8 cellular contexts compared by ENCODE assay signal in genomic region chr11:76380161-76380976, GRCh38. TPM values are rescaled to one million over a fixed set of nuclear protein-coding genes. Genes with fewer than 3 reads are reported as not detected.
DNase-seq lines count a peak whose midpoint lies in the region; ATAC-seq lines count a peak whose summit lies in the region.

No MANE protein-coding gene starts in this region.

- H3K27ac Mint-ChIP-seq in activated naive CD8-positive, alpha-beta T cell treated with anti-CD3 and anti-CD28 coated beads, Interleukin-2, amount 50 U/mL, for 24 hours, result peak overlapping the region; percentile 95

- H3K36me3 Mint-ChIP-seq in activated naive CD8-positive, alpha-beta T cell treated with anti-CD3 and anti-CD28 coated beads, Interleukin-2, amount 50 U/mL, for 24 hours (ENCODE audit: low read depth), result no peaks in the 10 kb centered on the region

- H3K4me3 ChIP-seq in iPS DF 6.9 (ENCODE audit: low read length) (peak overlapping the region; percentile 86), skeletal muscle tissue (ENCODE audit: low read length in 3 of 3) (peak overlapping the region; percentile 71 to 96 (median 88))

- peak overlapping the region; percentile 97 for H3K4me3 Mint-ChIP-seq in activated naive CD8-positive, alpha-beta T cell treated with anti-CD3 and anti-CD28 coated beads, Interleukin-2, amount 50 U/mL, for 24 hours

- in situ Hi-C loops in SK-MEL-5 (cut with HindIII; ENCODE audit: low pct_unique_long_range_greater_than_20kb, low sequenced_read_pairs), result no loop called here

- peaks cover 6% of the 10 kb centered on the region for H3K4me1 ChIP-seq in iPS DF 6.9 (ENCODE audit: control insufficient read depth, insufficient read depth, low read length)
- H3K4me1 ChIP-seq in skeletal muscle tissue (ENCODE audit: control insufficient read depth in 3 of 3, insufficient read depth in 3 of 3, low read length in 3 of 3), result peaks cover 26 to 33% (median 32%) of the 10 kb centered on the region in 3 donors

- H3K27me3 ChIP-seq in iPS DF 6.9 (ENCODE audit: control insufficient read depth, insufficient read depth, low read length) (no peaks in the 10 kb centered on the region), skeletal muscle tissue (ENCODE audit: control insufficient read depth in 3 of 3, insufficient read depth in 3 of 3, low read length in 3 of 3) (no peaks in the 10 kb centered on the region)

- H3K9me3 ChIP-seq in iPS DF 6.9 (ENCODE audit: control insufficient read depth, insufficient read depth, low read length) (no peaks in the 10 kb centered on the region), skeletal muscle tissue (ENCODE audit: control insufficient read depth in 3 of 3, low read length in 3 of 3) (no peaks in the 10 kb centered on the region)

- H3K9me3 Mint-ChIP-seq in activated naive CD8-positive, alpha-beta T cell treated with anti-CD3 and anti-CD28 coated beads, Interleukin-2, amount 50 U/mL, for 24 hours, result no peaks in the 10 kb centered on the region

- no CpG with 5 or more reads among the region's 84 CpGs for WGBS in iPS DF 6.9 (ENCODE audit: insufficient coverage, insufficient read length)

- H3K27ac ChIP-seq in iPS DF 6.9 (ENCODE audit: low read length) (no peak overlapping the region), skeletal muscle tissue (ENCODE audit: low read depth, low read length) (peak overlapping the region; percentile 76)

- H3K4me1 Mint-ChIP-seq in activated naive CD8-positive, alpha-beta T cell treated with anti-CD3 and anti-CD28 coated beads, Interleukin-2, amount 50 U/mL, for 24 hours, result peaks cover 68% of the 10 kb centered on the region

- peak overlapping the region; percentile 82 to 91 (median 84) for H3K9ac ChIP-seq in skeletal muscle tissue (ENCODE audit: low read depth in 1 of 3, low read length in 3 of 3)

- H3K36me3 ChIP-seq in iPS DF 6.9 (ENCODE audit: control insufficient read depth, insufficient read depth, low read length) (no peaks in the 10 kb centered on the region), skeletal muscle tissue (ENCODE audit: control insufficient read depth in 3 of 3, insufficient read depth in 3 of 3, low read length in 3 of 3) (peaks cover 0 to 3% (median 0%) of the 10 kb centered on the region in 3 donors)

- ATAC-seq in HG03060 (IDR thresholded peaks at IDR 0.05; ENCODE audit: low read depth, unreplicated experiment), result peak; percentile 6
- peak; percentile 43 for ATAC-seq in activated naive CD8-positive, alpha-beta T cell treated with anti-CD3 and anti-CD28 coated beads, Interleukin-2, amount 50 U/mL, for 24 hours

- no peaks in the 10 kb centered on the region for H3K27me3 Mint-ChIP-seq in activated naive CD8-positive, alpha-beta T cell treated with anti-CD3 and anti-CD28 coated beads, Interleukin-2, amount 50 U/mL, for 24 hours

- DNase-seq in NCI-H1092 treated with DMSO at 0.1 percent for 48 hours (lab: John Stamatoyannopoulos, UW) (peak; percentile 40), NCI-H1092 (lab: John Stamatoyannopoulos, UW) (no peak), SK-MEL-5 (ENCODE audit: low read depth, low spot score) (peak; percentile 2), iPS DF 6.9 (ENCODE audit: low read depth, low spot score) (no peak), ecto neural progenitor cell (ENCODE audit: low spot score) (no peak)
- DNase-seq in activated naive CD8-positive, alpha-beta T cell treated with anti-CD3 and anti-CD28 coated beads, Interleukin-2, amount 50 U/mL, for 24 hours, result peak; percentile 66

RNA-seq across cellular contexts. Expression of gene THAP12, which starts 0.6 kb away (rescaled TPM):
- total RNA-seq in SK-MEL-5 (2014; rRNA removed; shearing (Covaris generic)), result 30.2 and 30.5 TPM in 2 replicates
- 20.5 and 28.0 TPM in 2 replicates for polyA plus RNA-seq in SK-MEL-5 (2015; cell fraction: cytosol; rRNA removed)
- polyA plus RNA-seq in SK-MEL-5 (2015; cell fraction: nucleus; rRNA removed), result 26.4 and 36.5 TPM in 2 replicates
- total RNA-seq in skeletal muscle tissue, result 35.5 TPM

RNA-seq across cellular contexts. Expression of gene GVQW3, which starts 0.8 kb away (rescaled TPM):
- total RNA-seq in SK-MEL-5 (2014; rRNA removed; shearing (Covaris generic)), result 1.3 and 1.6 TPM in 2 replicates
- polyA plus RNA-seq in SK-MEL-5 (2015; cell fraction: cytosol; rRNA removed), result 0.52 and 0.96 TPM in 2 replicates
- polyA plus RNA-seq in SK-MEL-5 (2015; cell fraction: nucleus; rRNA removed), result 15.2 and 17.6 TPM in 2 replicates
- 5.7 TPM for total RNA-seq in skeletal muscle tissue

Comparison
In these comparisons a context has a peak if more than half of its experiments do, and no peak if none do; other contexts are left out.
1. DNase-seq: peak in NCI-H1092 treated with DMSO at 0.1 percent for 48 hours (single experiment), SK-MEL-5 (single experiment) and activated naive CD8-positive, alpha-beta T cell treated with anti-CD3 and anti-CD28 coated beads, Interleukin-2, amount 50 U/mL, for 24 hours (single experiment); none in NCI-H1092 (single experiment), iPS DF 6.9 (single experiment) and ecto neural progenitor cell (single experiment).